In the genomic region with DNA sequence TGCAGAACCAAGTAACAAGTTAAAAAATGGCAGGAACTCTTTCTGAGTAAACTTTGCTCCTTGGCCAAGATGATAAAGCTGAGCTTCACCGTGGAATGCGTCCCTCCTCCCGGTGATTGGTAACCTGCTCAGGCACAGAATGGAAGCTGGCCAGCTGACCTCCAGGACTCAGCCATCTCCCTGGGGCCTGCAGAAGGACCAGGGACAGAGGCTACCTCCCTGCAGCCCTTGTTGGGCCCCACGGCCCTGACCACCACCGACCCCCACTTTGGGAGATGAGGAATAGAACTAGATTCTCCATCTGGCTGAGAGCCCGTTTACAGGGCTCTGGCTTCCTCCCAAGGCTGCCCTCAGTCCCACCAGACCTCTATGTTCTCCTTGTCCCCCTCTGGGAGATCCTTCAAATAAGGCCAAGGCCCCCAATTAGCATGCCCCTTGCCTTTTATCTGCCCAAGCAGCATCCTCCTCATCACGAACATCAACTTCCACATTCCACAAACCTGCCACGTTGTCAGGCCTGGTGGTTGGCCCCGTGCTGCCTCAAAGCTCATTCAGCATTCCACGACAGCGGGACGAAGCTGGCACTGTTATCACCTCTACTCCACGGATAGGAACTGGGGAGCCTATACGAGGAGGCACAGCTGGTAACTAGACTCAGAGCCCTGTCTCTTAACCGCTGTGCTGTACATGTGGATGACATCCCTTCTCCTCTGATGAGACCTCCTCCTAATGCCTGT, we compare ENCODE assay signal across 13 cellular contexts.
DNase-seq lines count a peak whose midpoint lies in the region; ATAC-seq and TF ChIP-seq lines count a peak whose summit lies in the region.
"Had no signal": no experiment of that assay in that cellular context is flagged by ENCODE, and none has a peak within 500 bp of the region (broad histone marks: within the 10 kb centered on the region; RNA-seq: fewer than 3 reads in every experiment).

No MANE protein-coding gene starts in this region.

- intact Hi-C loops in right cardiac atrium (cut with DNase I) = no loop called here

- H3K4me1 ChIP-seq in right cardiac atrium (ENCODE audit: control insufficient read depth, insufficient read depth, low read length) = peaks cover 42% of the 10 kb centered on the region

- DNase-seq in HFFc6 = no peak
- DNase-seq in right cardiac atrium = no peak
- DNase-seq in pons (ENCODE audit: low spot score) = no peak
- DNase-seq in activated CD4-positive, CD25-positive, alpha-beta regulatory T cell treated with anti-CD3 and anti-CD28 coated beads, Interleukin-2, amount 50 U/mL, for 72 hours = no peak
- DNase-seq in activated gamma-delta T cell (lab: John Stamatoyannopoulos, UW) = no peak
- DNase-seq: amygdala, mesendoderm, MV-4-11, NCI-H2171 treated with DMSO at 0.1 percent for 48 hours had no signal

- no peak for ATAC-seq in activated T-helper 17 cell treated with anti-CD3 and anti-CD28 coated beads, Interleukin-2, amount 50 U/mL, for 72 hours (replicated peaks)
- peak; percentile 12 to 32 for ATAC-seq in right cardiac atrium
- ATAC-seq in stimulated activated memory B cell treated with anti-CD40 and anti-IgM and Interleukin-4, amounts not matched to agents 10 μg/mL and 1 μg/mL and 100 μg/mL, for 72 hours = no peak

- no peaks in the 10 kb centered on the region for H3K9me3 ChIP-seq in right cardiac atrium (ENCODE audit: control insufficient read depth, low read length)
- H3K9me3 ChIP-seq: ovary had no signal

- H3K4me3 ChIP-seq in right cardiac atrium (ENCODE audit: low read length) = no peak overlapping the region
- H3K4me3 ChIP-seq: ovary had no signal

- peak overlapping the region; percentile 65 for H3K27ac ChIP-seq in right cardiac atrium (ENCODE audit: low read length)
- H3K27ac ChIP-seq: C4-2B had no signal

- no peaks in the 10 kb centered on the region for H3K9me3 Mint-ChIP-seq in HFFc6
- H3K9me3 Mint-ChIP-seq in activated T-helper 17 cell treated with anti-CD3 and anti-CD28 coated beads, Interleukin-2, amount 50 U/mL, for 72 hours = no peaks in the 10 kb centered on the region
- no peaks in the 10 kb centered on the region for H3K9me3 Mint-ChIP-seq in stimulated activated memory B cell treated with anti-CD40 and anti-IgM and Interleukin-4, amounts not matched to agents 10 μg/mL and 1 μg/mL and 100 μg/mL, for 72 hours

- H3K4me3 Mint-ChIP-seq in HFFc6 = no peak overlapping the region
- no peak overlapping the region for H3K4me3 Mint-ChIP-seq in activated T-helper 17 cell treated with anti-CD3 and anti-CD28 coated beads, Interleukin-2, amount 50 U/mL, for 72 hours
- H3K4me3 Mint-ChIP-seq in stimulated activated memory B cell treated with anti-CD40 and anti-IgM and Interleukin-4, amounts not matched to agents 10 μg/mL and 1 μg/mL and 100 μg/mL, for 72 hours = no peak overlapping the region

- no peaks in the 10 kb centered on the region for H3K27me3 ChIP-seq in right cardiac atrium (ENCODE audit: control insufficient read depth, insufficient read depth)
- H3K27me3 ChIP-seq: ovary had no signal

- no peak for TF ChIP-seq CTCF in HFFc6 (IDR thresholded peaks at IDR 0.05)

- 0 out of 2 replicates have a peak overlapping the region, but pooled peaks have one; percentile 31 for H3K27ac Mint-ChIP-seq in HFFc6
- peak overlapping the region; percentile 94 for H3K27ac Mint-ChIP-seq in activated T-helper 17 cell treated with anti-CD3 and anti-CD28 coated beads, Interleukin-2, amount 50 U/mL, for 72 hours
- H3K27ac Mint-ChIP-seq in stimulated activated memory B cell treated with anti-CD40 and anti-IgM and Interleukin-4, amounts not matched to agents 10 μg/mL and 1 μg/mL and 100 μg/mL, for 72 hours = peak overlapping the region; percentile 22

- WGBS in right cardiac atrium = 54% methylated on average over 15 of the region's 15 CpGs

- H3K27me3 Mint-ChIP-seq in HFFc6 (ENCODE audit: insufficient read depth) = no peaks in the 10 kb centered on the region; the same call in 1 of the 2 replicates
- no peaks in the 10 kb centered on the region for H3K27me3 Mint-ChIP-seq in activated T-helper 17 cell treated with anti-CD3 and anti-CD28 coated beads, Interleukin-2, amount 50 U/mL, for 72 hours
- H3K27me3 Mint-ChIP-seq in stimulated activated memory B cell treated with anti-CD40 and anti-IgM and Interleukin-4, amounts not matched to agents 10 μg/mL and 1 μg/mL and 100 μg/mL, for 72 hours = no peaks in the 10 kb centered on the region

- peaks cover 16% of the 10 kb centered on the region for H3K36me3 Mint-ChIP-seq in HFFc6 (ENCODE audit: low read depth)
- H3K36me3 Mint-ChIP-seq in activated T-helper 17 cell treated with anti-CD3 and anti-CD28 coated beads, Interleukin-2, amount 50 U/mL, for 72 hours (ENCODE audit: low read depth) = peaks cover 49% of the 10 kb centered on the region
- H3K36me3 Mint-ChIP-seq in stimulated activated memory B cell treated with anti-CD40 and anti-IgM and Interleukin-4, amounts not matched to agents 10 μg/mL and 1 μg/mL and 100 μg/mL, for 72 hours = peaks cover 34% of the 10 kb centered on the region

- H3K4me1 Mint-ChIP-seq in HFFc6 (ENCODE audit: low read depth) = peaks cover 31% of the 10 kb centered on the region
- peaks cover 72% of the 10 kb centered on the region for H3K4me1 Mint-ChIP-seq in activated T-helper 17 cell treated with anti-CD3 and anti-CD28 coated beads, Interleukin-2, amount 50 U/mL, for 72 hours
- H3K4me1 Mint-ChIP-seq in stimulated activated memory B cell treated with anti-CD40 and anti-IgM and Interleukin-4, amounts not matched to agents 10 μg/mL and 1 μg/mL and 100 μg/mL, for 72 hours = peaks cover 65% of the 10 kb centered on the region

Comparison
In these comparisons a context has a peak if more than half of its experiments do, and no peak if none do; other contexts are left out.
1. H3K27ac Mint-ChIP-seq: peak in every context shown above with its lines; median percentile 94 in activated T-helper 17 cell treated with anti-CD3 and anti-CD28 coated beads, Interleukin-2, amount 50 U/mL, for 72 hours; 31 in HFFc6; 22 in stimulated activated memory B cell treated with anti-CD40 and anti-IgM and Interleukin-4, amounts not matched to agents 10 μg/mL and 1 μg/mL and 100 μg/mL, for 72 hours.
2. ATAC-seq: peak in right cardiac atrium (2 of 2); none in activated T-helper 17 cell treated with anti-CD3 and anti-CD28 coated beads, Interleukin-2, amount 50 U/mL, for 72 hours (single experiment) and stimulated activated memory B cell treated with anti-CD40 and anti-IgM and Interleukin-4, amounts not matched to agents 10 μg/mL and 1 μg/mL and 100 μg/mL, for 72 hours (single experiment).